30 cellular contexts compared by ENCODE assay signal in the genomic region with DNA sequence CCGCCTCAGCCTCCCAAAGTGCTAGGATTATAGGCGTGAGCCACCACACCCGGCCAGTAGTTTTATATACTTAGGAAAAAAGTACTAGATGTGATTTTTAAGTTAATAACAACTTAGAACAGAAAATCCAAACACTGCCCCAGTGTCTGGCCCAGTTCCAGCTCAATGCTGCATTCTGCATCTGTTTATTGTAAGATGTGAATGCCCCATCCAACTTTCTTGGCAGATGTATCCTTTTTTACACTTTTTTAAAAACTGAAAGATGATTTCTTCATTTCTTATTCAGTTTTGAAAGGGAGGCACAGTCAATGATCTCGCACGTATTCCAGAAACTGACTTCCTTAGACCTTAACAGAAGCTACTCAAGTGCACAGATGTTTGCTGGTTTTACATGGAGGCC.
"Had no signal": no experiment of that assay in that cellular context is flagged by ENCODE, and none has a peak within 500 bp of the region (broad histone marks: within the 10 kb centered on the region; RNA-seq: fewer than 3 reads in every experiment).

No MANE protein-coding gene starts in this region.

- FAIRE-seq: islet of Langerhans, kidney had no signal

- H3K36me3 ChIP-seq: left lung, lower lobe of right lung, neural progenitor cell, neutrophil, right atrium auricular region, right lobe of liver, tibial nerve, uterus had no signal

- H3K27me3 ChIP-seq: neural progenitor cell, right atrium auricular region, tibial nerve, uterus had no signal

- H3K27ac ChIP-seq: left lung, lower lobe of right lung, neural progenitor cell, neutrophil, parathyroid adenoma, right atrium auricular region, right lobe of liver, tibial nerve, uterus had no signal

- H3K9ac ChIP-seq: neural progenitor cell, parathyroid adenoma had no signal

- H3K4me1 Mint-ChIP-seq: immature natural killer cell; naive B cell; natural killer cell; nephron progenitor cell; neural progenitor cell; stimulated activated memory B cell treated with anti-CD40 and anti-IgM and Interleukin-4, amounts not matched to agents 10 μg/mL and 1 μg/mL and 100 μg/mL, for 72 hours; stimulated activated naive CD8-positive, alpha-beta T cell treated with anti-CD3 and anti-CD28 coated beads, Interleukin-15, amount 100 ng/mL, for 72 hours had no signal

- H3K4me1 ChIP-seq: left lung, lower lobe of right lung, neural progenitor cell, parathyroid adenoma, right atrium auricular region, right lobe of liver, tibial nerve, uterus had no signal

- H3K4me3 Mint-ChIP-seq: immature natural killer cell; naive B cell; natural killer cell; nephron progenitor cell; neural progenitor cell; stimulated activated memory B cell treated with anti-CD40 and anti-IgM and Interleukin-4, amounts not matched to agents 10 μg/mL and 1 μg/mL and 100 μg/mL, for 72 hours; stimulated activated naive CD8-positive, alpha-beta T cell treated with anti-CD3 and anti-CD28 coated beads, Interleukin-15, amount 100 ng/mL, for 72 hours; type B pancreatic cell had no signal

- H3K9me3 Mint-ChIP-seq: natural killer cell; neural progenitor cell; stimulated activated memory B cell treated with anti-CD40 and anti-IgM and Interleukin-4, amounts not matched to agents 10 μg/mL and 1 μg/mL and 100 μg/mL, for 72 hours; stimulated activated naive CD8-positive, alpha-beta T cell treated with anti-CD3 and anti-CD28 coated beads, Interleukin-15, amount 100 ng/mL, for 72 hours; type B pancreatic cell had no signal

- DNase-seq: immature natural killer cell; kidney; left colon; left lung; lower lobe of right lung; mammary epithelial cell; mesenchymal stem cell; naive B cell; natural killer cell; nephron progenitor cell; occipital lobe; right lobe of liver; stimulated activated CD4-positive, alpha-beta T cell treated with anti-CD3 and anti-CD28 coated beads, Interleukin-1b, Interleukin-23, amount 100 ng/mL, for 48 hours; stimulated activated CD4-positive, alpha-beta T cell treated with anti-CD3 and anti-CD28 coated beads, Interleukin-2, amount 100 ng/mL, for 48 hours; stimulated activated CD4-positive, alpha-beta T cell treated with anti-CD3 and anti-CD28 coated beads, Interleukin-4, amount 100 ng/mL, for 4 hours; stimulated activated CD8-positive, alpha-beta memory T cell treated with anti-CD3 and anti-CD28 coated beads, Interleukin-4, amount 100 ng/mL, for 48 hours; stimulated activated naive CD4-positive, alpha-beta T cell treated with Interleukin-2 at 50 U/mL for 16 hours; stimulated activated naive CD8-positive, alpha-beta T cell treated with anti-CD3 and anti-CD28 coated beads, Interleukin-15, amount 100 ng/mL, for 72 hours; substantia nigra; uterus had no signal

- H3K9me3 ChIP-seq: left lung, lower lobe of right lung, neutrophil, right atrium auricular region, right lobe of liver, tibial nerve, uterus had no signal

- H2AFZ ChIP-seq: neural progenitor cell, parathyroid adenoma had no signal

- H3K36me3 Mint-ChIP-seq: immature natural killer cell; naive B cell; natural killer cell; neural progenitor cell; stimulated activated memory B cell treated with anti-CD40 and anti-IgM and Interleukin-4, amounts not matched to agents 10 μg/mL and 1 μg/mL and 100 μg/mL, for 72 hours; type B pancreatic cell had no signal

- H3K79me2 ChIP-seq: parathyroid adenoma had no signal

- H3K4me3 ChIP-seq: left lung, lower lobe of right lung, neural progenitor cell, right atrium auricular region, right lobe of liver, smooth muscle cell, tibial nerve, uterus had no signal

- H3K4me2 ChIP-seq: neural progenitor cell, smooth muscle cell had no signal

- ATAC-seq: left colon; left lung; lower lobe of right lung; natural killer cell; right lobe of liver; stimulated activated memory B cell treated with anti-CD40 and anti-IgM and Interleukin-4, amounts not matched to agents 10 μg/mL and 1 μg/mL and 100 μg/mL, for 72 hours; stimulated activated naive CD8-positive, alpha-beta T cell treated with anti-CD3 and anti-CD28 coated beads, Interleukin-15, amount 100 ng/mL, for 72 hours had no signal

- H3K27ac Mint-ChIP-seq: immature natural killer cell; naive B cell; natural killer cell; nephron progenitor cell; neural progenitor cell; progenitor cell of endocrine pancreas; stimulated activated memory B cell treated with anti-CD40 and anti-IgM and Interleukin-4, amounts not matched to agents 10 μg/mL and 1 μg/mL and 100 μg/mL, for 72 hours; stimulated activated naive CD8-positive, alpha-beta T cell treated with anti-CD3 and anti-CD28 coated beads, Interleukin-15, amount 100 ng/mL, for 72 hours; type B pancreatic cell had no signal
